ENCODE assay signal across 8 cellular contexts in genomic region chr4:56049428-56050212, GRCh38.
DNase-seq lines count a peak whose midpoint lies in the region; ATAC-seq and TF ChIP-seq lines count a peak whose summit lies in the region.

No MANE protein-coding gene starts in this region.

- peaks cover 18% of the 10 kb centered on the region for H3K27me3 ChIP-seq in IMR-90 (ENCODE audit: control insufficient read depth, insufficient read depth, low read length)

- BruUV-seq in IMR-90 (replicated peaks; lab: Mats Ljungman, UMichigan), result no TSS peak

- H3K27ac ChIP-seq in IMR-90 (ENCODE audit: insufficient read depth, low read length), result no peak overlapping the region

- ATAC-seq in GM21723 (IDR thresholded peaks at IDR 0.05; ENCODE audit: unreplicated experiment) (peak; percentile 43), IMR-90 (ENCODE audit: low read depth) (peak; percentile 33), SK-N-SH treated with all-trans-retinoic acid at 6 μM for 48 hours (peak; percentile 68)

- TF ChIP-seq RAD21 in IMR-90 (IDR thresholded peaks at IDR 0.05; ENCODE audit: low read length), result no peak

- H3K56ac ChIP-seq in IMR-90 (ENCODE audit: extremely low read depth, insufficient read depth, low read length), result no peak overlapping the region

- no peak overlapping the region for H4K5ac ChIP-seq in IMR-90 (ENCODE audit: low read depth, low read length)

- DNase-seq in NCI-H2171 treated with DMSO at 0.1 percent for 48 hours (lab: John Stamatoyannopoulos, UW) (peak; percentile 56), NCI-H2171 (lab: John Stamatoyannopoulos, UW) (no peak), IMR-90 (no peak), dermis blood vessel endothelial cell (peak; percentile 62), lower leg skin (ENCODE audit: low spot score in 2 of 2) (no peak)
- DNase-seq in stimulated activated naive CD4-positive, alpha-beta T cell treated with Interleukin-2 at 50 U/mL for 16 hours (lab: John Stamatoyannopoulos, UW), result peak; percentile 0

- 0 out of 2 replicates have a peak overlapping the region, but pooled peaks have one; percentile 16 for H3K23ac ChIP-seq in IMR-90 (ENCODE audit: low read depth, low read length)

- H4K91ac ChIP-seq in IMR-90 (ENCODE audit: insufficient read depth, low read depth, low read length), result no peak overlapping the region

- CTCF ChIA-PET in IMR-90 (lab: Yijun Ruan, JAX), result interaction anchor here (0.9 kb wide), 1 partner anchor 29 kb away, joined by 3 read pairs; no protein-coding TSS in a partner anchor

- H3K4me3 ChIP-seq in IMR-90 (ENCODE audit: insufficient read depth, low read depth, low read length) (peak overlapping the region; percentile 58), lower leg skin (ENCODE audit: low read depth, poor library complexity, severe bottlenecking) (peak overlapping the region; percentile 35)

- no peak overlapping the region for H2AK5ac ChIP-seq in IMR-90 (ENCODE audit: low read depth, low read length)

- TF ChIP-seq CTCF in IMR-90 (conservative IDR thresholded peaks at IDR 0.05; ENCODE audit: low read depth, low read length), result no peak
- no peak for TF ChIP-seq CTCF in lower leg skin (IDR thresholded peaks at IDR 0.05)

- no peak overlapping the region for H2BK15ac ChIP-seq in IMR-90 (ENCODE audit: low read depth, low read length)

- WGBS in IMR-90 (ENCODE audit: extremely low coverage in 2 of 2, insufficient read length in 1 of 2), 2 experiments, result 0% methylated on average over 19 of the region's 54 CpGs; no CpG with 5 or more reads in 1 of the 2 experiments
- WGBS in lower leg skin, 2 donors, result 0% methylated on average over 27 to 32 of the region's 54 CpGs

- H3K14ac ChIP-seq in IMR-90 (replicated peaks; ENCODE audit: low read depth, low read length), result no peak overlapping the region

- H3K9me3 ChIP-seq in IMR-90 (ENCODE audit: control insufficient read depth, insufficient read depth, low read length), result no peaks in the 10 kb centered on the region

- no peak overlapping the region for H2AK9ac ChIP-seq in IMR-90 (replicated peaks; ENCODE audit: low read depth, low read length, poor library complexity)

- TF ChIP-seq POLR2A in IMR-90 (IDR thresholded peaks at IDR 0.05; ENCODE audit: low read depth, low read length) (no peak), lower leg skin (IDR thresholded peaks at IDR 0.05) (no peak)

- H3K9ac ChIP-seq in IMR-90 (ENCODE audit: low read depth, low read length), result peak overlapping the region; percentile 19; the same call in 1 of the 2 replicates

- in situ Hi-C loops in IMR-90 (cut with MboI; ENCODE audit: low sequenced_read_pairs), result no loop called here

- peak overlapping the region; percentile 92 for H2AFZ ChIP-seq in IMR-90 (replicated peaks; ENCODE audit: low read length, poor library complexity)

- intact Hi-C loops in IMR-90 (cut with micrococcal nuclease) (loop anchor here (1.0 to 2.0 kb wide), 2 partner anchors 101 to 251 kb away; partner anchors contain the start of gene CEP135), lower leg skin (cut with DNase I; ENCODE audit: low total_unique reads) (no loop called here)

- dilution Hi-C loops in IMR-90 (cut with HindIII; ENCODE audit: low sequenced_read_pairs, unreplicated experiment), result no loop called here

- no peaks in the 10 kb centered on the region for H3K36me3 ChIP-seq in IMR-90 (ENCODE audit: control insufficient read depth, insufficient read depth, low read length)

- H3K9me1 ChIP-seq in IMR-90 (ENCODE audit: insufficient read depth, low read length), result no peaks in the 10 kb centered on the region

- no peak overlapping the region for H4K8ac ChIP-seq in IMR-90 (ENCODE audit: low read depth in 2 of 2, low read length in 2 of 2)

- no peaks in the 10 kb centered on the region for H4K20me1 ChIP-seq in IMR-90 (ENCODE audit: insufficient read depth, low read length)

- H3K79me1 ChIP-seq in IMR-90 (ENCODE audit: low read depth in 1 of 2, low read length in 2 of 2), result no peaks in the 10 kb centered on the region

- H3K4me1 ChIP-seq in IMR-90 (ENCODE audit: control insufficient read depth, insufficient read depth, low read length), result no peaks in the 10 kb centered on the region

- peak overlapping the region; percentile 88 for H3K4me2 ChIP-seq in IMR-90 (ENCODE audit: low read depth, low read length)

- H2BK120ac ChIP-seq in IMR-90 (ENCODE audit: low read depth, low read length), result no peak overlapping the region

- POLR2A ChIA-PET in IMR-90 (lab: Charles Lee; ENCODE audit: unreplicated experiment), result no interaction called here

- H2BK5ac ChIP-seq in IMR-90 (ENCODE audit: low read depth, low read length, poor library complexity, severe bottlenecking), result no peak overlapping the region

- no peak overlapping the region for H3K4ac ChIP-seq in IMR-90 (ENCODE audit: low read depth, low read length)

- no peak overlapping the region for H2BK20ac ChIP-seq in IMR-90 (ENCODE audit: low read depth, low read length)

- no peak overlapping the region for H3K18ac ChIP-seq in IMR-90 (ENCODE audit: low read depth, low read length)

TF ChIP-seq in IMR-90, 13 proteins besides CTCF, POLR2A, EP300 and RAD21:
- no peak for TF ChIP-seq RCOR1 (IDR thresholded peaks at IDR 0.05; ENCODE audit: insufficient replicate concordance, low read length)
- TF ChIP-seq CEBPB (IDR thresholded peaks at IDR 0.05; ENCODE audit: low read depth, low read length), result no peak
- TF ChIP-seq ELK1 (IDR thresholded peaks at IDR 0.05; ENCODE audit: borderline replicate concordance, low read depth, low read length), result no peak
- TF ChIP-seq CHD1 (IDR thresholded peaks at IDR 0.05; ENCODE audit: low read depth, low read length), result no peak
- no peak for TF ChIP-seq SMC3 (IDR thresholded peaks at IDR 0.05; ENCODE audit: low read depth, low read length)
- no peak for TF ChIP-seq MAZ (IDR thresholded peaks at IDR 0.05; ENCODE audit: borderline replicate concordance, low read depth, low read length)
- no peak for TF ChIP-seq NFE2L2 (IDR thresholded peaks at IDR 0.05; ENCODE audit: low read depth, low read length)
- TF ChIP-seq BHLHE40 (IDR thresholded peaks at IDR 0.05; ENCODE audit: low read depth, low read length), result no peak
- no peak for TF ChIP-seq MXI1 (IDR thresholded peaks at IDR 0.05; ENCODE audit: borderline replicate concordance, low read depth, low read length)
- no peak for TF ChIP-seq RFX5 (IDR thresholded peaks at IDR 0.05; ENCODE audit: low read depth, low read length)
- TF ChIP-seq FOS (IDR thresholded peaks at IDR 0.05; ENCODE audit: low read depth, low read length), result no peak

TF ChIP-seq in SK-N-SH treated with all-trans-retinoic acid at 6 μM for 48 hours, 23 proteins besides CTCF, POLR2A, EP300 and RAD21:
- no peak for TF ChIP-seq ZFP30 (CRISPR knock-in tag; IDR thresholded peaks at IDR 0.05)
- TF ChIP-seq OSR1 (CRISPR knock-in tag; IDR thresholded peaks at IDR 0.05), result no peak
- no peak for TF ChIP-seq RARB (CRISPR knock-in tag; IDR thresholded peaks at IDR 0.05)
- TF ChIP-seq ARNTL (CRISPR knock-in tag; IDR thresholded peaks at IDR 0.05; ENCODE audit: borderline replicate concordance, low read depth), result no peak
- TF ChIP-seq TOX (CRISPR knock-in tag; IDR thresholded peaks at IDR 0.05; ENCODE audit: borderline replicate concordance), result no peak
- TF ChIP-seq TCF4 (CRISPR knock-in tag; IDR thresholded peaks at IDR 0.05; ENCODE audit: borderline replicate concordance), result no peak
- TF ChIP-seq ZFP3 (CRISPR knock-in tag; IDR thresholded peaks at IDR 0.05), result no peak
- TF ChIP-seq ZNF70 (CRISPR knock-in tag; IDR thresholded peaks at IDR 0.05), result no peak
- TF ChIP-seq PPARA (CRISPR knock-in tag; IDR thresholded peaks at IDR 0.05; ENCODE audit: borderline replicate concordance), result no peak
TF ChIP-seq in SK-N-SH treated with all-trans-retinoic acid at 6 μM for 48 hours: peak in this region for 0.

Comparison
In these comparisons a context has a peak if more than half of its experiments do, and no peak if none do; other contexts are left out.
1. DNase-seq: peak in NCI-H2171 treated with DMSO at 0.1 percent for 48 hours (single experiment), dermis blood vessel endothelial cell (single experiment) and stimulated activated naive CD4-positive, alpha-beta T cell treated with Interleukin-2 at 50 U/mL for 16 hours (single experiment); none in NCI-H2171 (single experiment), IMR-90 (single experiment) and lower leg skin (0 of 2).
2. Peak in every context shown above with its lines, with median percentiles within 50 percentile points of each other: ATAC-seq.